Comparison of ENCODE assay signal across 1 cellular context in genomic region chr19:17338440-17339078, GRCh38.
TF ChIP-seq lines count a peak whose summit lies in the region.

No MANE protein-coding gene starts in this region.

TF ChIP-seq in SK-N-SH treated with all-trans-retinoic acid at 6 μM for 48 hours, 23 proteins besides CTCF, POLR2A, EP300 and RAD21 (continued from another document):
- TF ChIP-seq PATZ1 (CRISPR knock-in tag; IDR thresholded peaks at IDR 0.05; ENCODE audit: borderline replicate concordance) (no peak), ISL1 (CRISPR knock-in tag; IDR thresholded peaks at IDR 0.05) (no peak), TCF4 (CRISPR knock-in tag; IDR thresholded peaks at IDR 0.05; ENCODE audit: borderline replicate concordance) (no peak), ZNF8 (CRISPR knock-in tag; IDR thresholded peaks at IDR 0.05) (no peak), ZFP3 (CRISPR knock-in tag; IDR thresholded peaks at IDR 0.05) (no peak), CREB5 (CRISPR knock-in tag; IDR thresholded peaks at IDR 0.05; ENCODE audit: low read depth) (no peak), POU6F1 (CRISPR knock-in tag; IDR thresholded peaks at IDR 0.05; ENCODE audit: borderline replicate concordance, low read depth) (no peak), RARB (CRISPR knock-in tag; IDR thresholded peaks at IDR 0.05) (no peak), ESRRG (CRISPR knock-in tag; IDR thresholded peaks at IDR 0.05) (no peak)
